Comparison of ENCODE assay signal across 1 cellular context in genomic region chr17:37490022-37490587, GRCh38.
TF ChIP-seq lines count a peak whose summit lies in the region.

No MANE protein-coding gene starts in this region.

TF ChIP-seq in GM12878, 131 proteins besides CTCF, POLR2A, EP300 and RAD21 (continued from another document):
- TF ChIP-seq ZNF687 (IDR thresholded peaks at IDR 0.05) (peak; percentile 37; the same call in 1 of the 2 replicates), BACH1 (IDR thresholded peaks at IDR 0.05; ENCODE audit: borderline replicate concordance) (peak; percentile 34; the same call in 1 of the 2 replicates), ZSCAN29 (IDR thresholded peaks at IDR 0.05) (no peak), BHLHE40 (IDR thresholded peaks at IDR 0.05; ENCODE audit: borderline replicate concordance in 1 of 2, low read depth in 2 of 2, low read length in 1 of 2) (no peak; a peak in 2 of 4 replicates), NKRF (conservative IDR thresholded peaks at IDR 0.05) (peak; percentile 34; the same call in 1 of the 2 replicates), SMAD1 (IDR thresholded peaks at IDR 0.05; ENCODE audit: low read depth, partially characterized antibody) (no peak), EGR1 (IDR thresholded peaks at IDR 0.05; ENCODE audit: borderline replicate concordance in 1 of 2, low read depth in 2 of 2, low read length in 2 of 2) (peak in 1 of 2 experiments; percentile 99; a peak in 2 of 3 replicates), MLLT1 (IDR thresholded peaks at IDR 0.05) (no peak), BCL3 (IDR thresholded peaks at IDR 0.05; ENCODE audit: borderline replicate concordance, insufficient read depth, low read depth, low read length, poor library complexity, severe bottlenecking) (no peak), WRNIP1 (IDR thresholded peaks at IDR 0.05; ENCODE audit: borderline replicate concordance, low read depth, low read length) (no peak), MTA3 (IDR thresholded peaks at IDR 0.05; ENCODE audit: borderline replicate concordance, low read length) (no peak), LARP7 (IDR thresholded peaks at IDR 0.05) (peak; percentile 38; the same call in 1 of the 2 replicates), MEF2A (IDR thresholded peaks at IDR 0.05; ENCODE audit: insufficient read depth, low read depth, low read length) (no peak), DPF2 (IDR thresholded peaks at IDR 0.05) (peak; percentile 35), USF2 (IDR thresholded peaks at IDR 0.05; ENCODE audit: borderline replicate concordance, low read depth, low read length) (no peak), ZNF384 (IDR thresholded peaks at IDR 0.05; ENCODE audit: borderline replicate concordance, low read depth, low read length) (no peak), ATF7 (IDR thresholded peaks at IDR 0.05; ENCODE audit: low read depth) (no peak), YY1 (IDR thresholded peaks at IDR 0.05; ENCODE audit: low read depth, low read length) (0 out of 2 replicates have a peak, but pooled peaks have one; percentile 4), ZNF24 (IDR thresholded peaks at IDR 0.05) (peak; percentile 47; the same call in 1 of the 2 replicates), NR2F1 (conservative IDR thresholded peaks at IDR 0.05) (peak; percentile 71; the same call in 1 of the 2 replicates), SMARCA5 (IDR thresholded peaks at IDR 0.05) (peak; percentile 85), GATAD2B (conservative IDR thresholded peaks at IDR 0.05; ENCODE audit: low read depth) (peak; percentile 66)
TF ChIP-seq in GM12878: peak in this region for 13.
